In the genomic region with DNA sequence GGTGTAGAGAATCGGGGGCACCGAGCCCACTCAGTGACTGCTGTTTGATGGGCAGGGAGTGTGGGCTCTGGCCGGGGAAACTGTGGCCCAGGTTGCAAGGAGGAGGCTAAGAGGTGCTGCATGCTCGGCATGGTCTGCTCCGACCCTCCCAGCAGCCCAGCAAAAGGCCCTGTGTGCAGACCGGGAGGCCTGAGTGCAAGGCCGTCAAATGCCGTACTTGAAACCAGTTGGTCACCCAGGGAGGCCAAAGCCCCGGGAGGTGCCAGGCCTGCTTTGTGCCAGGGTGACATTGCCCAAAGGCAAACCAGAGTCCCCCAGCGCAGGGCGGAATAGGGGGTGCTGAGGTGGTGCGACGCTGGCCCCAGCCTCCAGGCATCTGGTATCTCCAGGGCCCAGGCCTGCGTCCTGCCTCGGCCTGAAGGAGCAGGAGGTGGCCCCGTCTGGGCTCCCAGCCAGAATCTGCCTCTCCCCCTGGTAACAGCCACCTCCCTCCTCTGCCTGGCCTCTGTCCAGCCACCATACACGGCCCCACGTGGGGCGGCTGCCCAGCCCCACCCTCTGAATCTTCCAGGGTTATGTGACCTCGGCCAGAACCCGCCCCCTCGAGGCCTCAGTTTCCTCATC, we compare ENCODE assay signal across 1 cellular context.
A peak's percentile ranks its signal among the peaks of the same experiment; 100 is the strongest.
TF ChIP-seq lines count a peak whose summit lies in the region.

No MANE protein-coding gene starts in this region.

TF ChIP-seq in HEK293, 187 proteins besides CTCF, POLR2A, EP300 and RAD21 (continued from another document and continues in another):
- TF ChIP-seq ZBTB26 (tag by site-specific recombination; optimal IDR thresholded peaks at IDR 0.05) (peak; percentile 26), ZNF621 (tag by site-specific recombination; IDR thresholded peaks at IDR 0.05) (no peak), ZNF660 (tag by site-specific recombination; IDR thresholded peaks at IDR 0.05) (no peak), ZNF335 (tag by site-specific recombination; conservative IDR thresholded peaks at IDR 0.05) (no peak), ZNF114 (tag by site-specific recombination; IDR thresholded peaks at IDR 0.05) (no peak), GLIS2 (tag by site-specific recombination; IDR thresholded peaks at IDR 0.05) (peak; percentile 88), IKZF3 (tag by site-specific recombination; IDR thresholded peaks at IDR 0.05) (peak; percentile 65; the same call in 1 of the 2 replicates), ZFHX2 (tag by site-specific recombination; conservative IDR thresholded peaks at IDR 0.05) (no peak), ZNF792 (tag by site-specific recombination; IDR thresholded peaks at IDR 0.05) (no peak), REST (tag by site-specific recombination; IDR thresholded peaks at IDR 0.05) (peak; percentile 86), ZIC2 (tag by site-specific recombination; IDR thresholded peaks at IDR 0.05) (peak; percentile 35; the same call in 1 of the 2 replicates), ZNF133 (tag by site-specific recombination; IDR thresholded peaks at IDR 0.05) (no peak), ZSCAN30 (tag by site-specific recombination; IDR thresholded peaks at IDR 0.05) (peak; percentile 95), ZFP69B (tag by site-specific recombination; IDR thresholded peaks at IDR 0.05) (peak; percentile 73; the same call in 1 of the 2 replicates), ZNF341 (tag by site-specific recombination; IDR thresholded peaks at IDR 0.05; ENCODE audit: low read depth) (peak; percentile 100), KLF16 (tag by site-specific recombination; IDR thresholded peaks at IDR 0.05) (peak; percentile 86), GLIS1 (tag by site-specific recombination; IDR thresholded peaks at IDR 0.05) (peak; percentile 90), ZNF426 (tag by site-specific recombination; IDR thresholded peaks at IDR 0.05) (no peak), GLI2 (tag by site-specific recombination; IDR thresholded peaks at IDR 0.05; ENCODE audit: borderline replicate concordance, low read depth) (no peak), SP3 (tag by site-specific recombination; IDR thresholded peaks at IDR 0.05) (peak; percentile 57), ZNF600 (tag by site-specific recombination; IDR thresholded peaks at IDR 0.05) (peak; percentile 99), HIC1 (tag by site-specific recombination; IDR thresholded peaks at IDR 0.05) (peak; percentile 82), ZNF10 (tag by site-specific recombination; IDR thresholded peaks at IDR 0.05) (no peak), ZNF23 (tag by site-specific recombination; IDR thresholded peaks at IDR 0.05; ENCODE audit: borderline replicate concordance) (no peak), WT1 (tag by site-specific recombination; IDR thresholded peaks at IDR 0.05) (peak; percentile 84), ZNF514 (tag by site-specific recombination; IDR thresholded peaks at IDR 0.05) (no peak), ZNF677 (tag by site-specific recombination; IDR thresholded peaks at IDR 0.05) (no peak), ZNF473 (tag by site-specific recombination; IDR thresholded peaks at IDR 0.05) (no peak), KLF1 (tag by site-specific recombination; IDR thresholded peaks at IDR 0.05) (peak; percentile 83), ZNF692 (tag by site-specific recombination; IDR thresholded peaks at IDR 0.05) (peak; percentile 76), ZNF292 (tag by site-specific recombination; IDR thresholded peaks at IDR 0.05; ENCODE audit: borderline replicate concordance, low read depth) (no peak), ZNF24 (tag by site-specific recombination; IDR thresholded peaks at IDR 0.05) (no peak), ZNF366 (tag by site-specific recombination; conservative IDR thresholded peaks at IDR 0.05) (0 out of 2 replicates have a peak, but pooled peaks have one; percentile 19)
- TF ChIP-seq, protein P1, sequence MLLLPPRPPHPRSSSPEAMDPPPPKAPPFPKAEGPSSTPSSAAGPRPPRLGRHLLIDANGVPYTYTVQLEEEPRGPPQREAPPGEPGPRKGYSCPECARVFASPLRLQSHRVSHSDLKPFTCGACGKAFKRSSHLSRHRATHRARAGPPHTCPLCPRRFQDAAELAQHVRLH (tag by site-specific recombination; IDR thresholded peaks at IDR 0.05), result no peak; the same call in 1 of the 2 replicates
- TF ChIP-seq, protein P2, sequence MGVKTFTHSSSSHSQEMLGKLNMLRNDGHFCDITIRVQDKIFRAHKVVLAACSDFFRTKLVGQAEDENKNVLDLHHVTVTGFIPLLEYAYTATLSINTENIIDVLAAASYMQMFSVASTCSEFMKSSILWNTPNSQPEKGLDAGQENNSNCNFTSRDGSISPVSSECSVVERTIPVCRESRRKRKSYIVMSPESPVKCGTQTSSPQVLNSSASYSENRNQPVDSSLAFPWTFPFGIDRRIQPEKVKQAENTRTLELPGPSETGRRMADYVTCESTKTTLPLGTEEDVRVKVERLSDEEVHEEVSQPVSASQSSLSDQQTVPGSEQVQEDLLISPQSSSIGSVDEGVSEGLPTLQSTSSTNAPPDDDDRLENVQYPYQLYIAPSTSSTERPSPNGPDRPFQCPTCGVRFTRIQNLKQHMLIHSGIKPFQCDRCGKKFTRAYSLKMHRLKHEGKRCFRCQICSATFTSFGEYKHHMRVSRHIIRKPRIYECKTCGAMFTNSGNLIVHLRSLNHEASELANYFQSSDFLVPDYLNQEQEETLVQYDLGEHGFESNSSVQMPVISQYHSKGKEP (tag by site-specific recombination; IDR thresholded peaks at IDR 0.05), result no peak; the same call in 1 of the 2 replicates
- TF ChIP-seq, protein P3, sequence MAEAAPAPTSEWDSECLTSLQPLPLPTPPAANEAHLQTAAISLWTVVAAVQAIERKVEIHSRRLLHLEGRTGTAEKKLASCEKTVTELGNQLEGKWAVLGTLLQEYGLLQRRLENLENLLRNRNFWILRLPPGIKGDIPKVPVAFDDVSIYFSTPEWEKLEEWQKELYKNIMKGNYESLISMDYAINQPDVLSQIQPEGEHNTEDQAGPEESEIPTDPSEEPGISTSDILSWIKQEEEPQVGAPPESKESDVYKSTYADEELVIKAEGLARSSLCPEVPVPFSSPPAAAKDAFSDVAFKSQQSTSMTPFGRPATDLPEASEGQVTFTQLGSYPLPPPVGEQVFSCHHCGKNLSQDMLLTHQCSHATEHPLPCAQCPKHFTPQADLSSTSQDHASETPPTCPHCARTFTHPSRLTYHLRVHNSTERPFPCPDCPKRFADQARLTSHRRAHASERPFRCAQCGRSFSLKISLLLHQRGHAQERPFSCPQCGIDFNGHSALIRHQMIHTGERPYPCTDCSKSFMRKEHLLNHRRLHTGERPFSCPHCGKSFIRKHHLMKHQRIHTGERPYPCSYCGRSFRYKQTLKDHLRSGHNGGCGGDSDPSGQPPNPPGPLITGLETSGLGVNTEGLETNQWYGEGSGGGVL (tag by site-specific recombination; IDR thresholded peaks at IDR 0.05), result peak; percentile 87
- TF ChIP-seq, protein P4, sequence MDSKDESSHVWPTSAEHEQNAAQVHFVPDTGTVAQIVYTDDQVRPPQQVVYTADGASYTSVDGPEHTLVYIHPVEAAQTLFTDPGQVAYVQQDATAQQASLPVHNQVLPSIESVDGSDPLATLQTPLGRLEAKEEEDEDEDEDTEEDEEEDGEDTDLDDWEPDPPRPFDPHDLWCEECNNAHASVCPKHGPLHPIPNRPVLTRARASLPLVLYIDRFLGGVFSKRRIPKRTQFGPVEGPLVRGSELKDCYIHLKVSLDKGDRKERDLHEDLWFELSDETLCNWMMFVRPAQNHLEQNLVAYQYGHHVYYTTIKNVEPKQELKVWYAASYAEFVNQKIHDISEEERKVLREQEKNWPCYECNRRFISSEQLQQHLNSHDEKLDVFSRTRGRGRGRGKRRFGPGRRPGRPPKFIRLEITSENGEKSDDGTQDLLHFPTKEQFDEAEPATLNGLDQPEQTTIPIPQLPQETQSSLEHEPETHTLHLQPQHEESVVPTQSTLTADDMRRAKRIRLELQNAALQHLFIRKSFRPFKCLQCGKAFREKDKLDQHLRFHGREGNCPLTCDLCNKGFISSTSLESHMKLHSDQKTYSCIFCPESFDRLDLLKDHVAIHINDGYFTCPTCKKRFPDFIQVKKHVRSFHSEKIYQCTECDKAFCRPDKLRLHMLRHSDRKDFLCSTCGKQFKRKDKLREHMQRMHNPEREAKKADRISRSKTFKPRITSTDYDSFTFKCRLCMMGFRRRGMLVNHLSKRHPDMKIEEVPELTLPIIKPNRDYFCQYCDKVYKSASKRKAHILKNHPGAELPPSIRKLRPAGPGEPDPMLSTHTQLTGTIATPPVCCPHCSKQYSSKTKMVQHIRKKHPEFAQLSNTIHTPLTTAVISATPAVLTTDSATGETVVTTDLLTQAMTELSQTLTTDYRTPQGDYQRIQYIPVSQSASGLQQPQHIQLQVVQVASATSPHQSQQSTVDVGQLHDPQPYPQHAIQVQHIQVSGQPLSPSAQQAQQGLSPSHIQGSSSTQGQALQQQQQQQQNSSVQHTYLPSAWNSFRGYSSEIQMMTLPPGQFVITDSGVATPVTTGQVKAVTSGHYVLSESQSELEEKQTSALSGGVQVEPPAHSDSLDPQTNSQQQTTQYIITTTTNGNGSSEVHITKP (tag by site-specific recombination; IDR thresholded peaks at IDR 0.05), result peak; percentile 63; the same call in 1 of the 2 replicates
